Comparison of ENCODE assay signal across 1 cellular context in the genomic region with DNA sequence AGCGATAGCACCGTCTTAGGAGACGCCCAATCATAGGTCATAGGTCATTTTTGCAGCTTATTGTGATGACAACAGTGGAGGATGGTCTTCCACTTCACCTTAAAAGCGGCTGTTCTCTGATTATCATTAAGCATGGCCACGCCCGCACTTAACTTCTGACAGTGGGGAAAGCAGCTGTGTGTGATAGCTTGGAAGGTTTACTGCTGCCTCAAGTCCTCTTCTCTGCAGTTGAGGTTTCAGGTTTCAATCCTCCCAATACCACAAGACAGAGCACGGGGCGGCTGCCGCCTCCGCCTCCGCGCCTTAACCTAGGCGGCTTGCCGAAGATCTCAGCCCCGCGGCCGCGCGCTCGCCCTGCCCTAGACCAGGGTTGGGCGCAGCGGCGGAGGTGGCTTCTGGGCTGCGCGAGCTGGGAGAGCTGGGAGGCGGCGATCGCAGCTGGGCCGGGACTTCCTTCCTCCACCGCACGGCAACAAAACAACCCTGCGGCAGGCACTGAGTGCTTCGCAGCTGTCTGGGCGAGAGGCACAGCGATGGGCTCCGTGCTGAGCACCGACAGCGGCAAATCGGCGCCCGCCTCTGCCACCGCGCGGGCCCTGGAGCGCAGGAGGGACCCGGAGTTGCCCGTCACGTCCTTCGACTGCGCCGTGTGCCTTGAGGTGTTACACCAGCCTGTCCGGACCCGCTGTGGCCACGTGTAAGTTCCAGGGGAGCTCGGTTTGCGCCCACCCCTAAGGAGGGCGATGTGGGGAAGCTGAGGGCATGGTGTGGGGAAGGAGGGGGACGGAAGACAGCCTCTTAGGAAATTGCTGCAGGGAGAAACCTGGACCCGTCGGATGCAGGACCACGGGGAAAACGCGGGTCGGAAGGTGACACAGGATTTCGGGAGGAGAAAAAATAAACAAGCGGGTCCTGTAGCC.
TF ChIP-seq lines count a peak whose summit lies in the region.

RNF125 (plus strand) TSS at position 495 of the 920 bp plus-strand sequence; CDS start at position 534, 39 bp downstream.

TF ChIP-seq in HepG2, 621 proteins besides CTCF, POLR2A, EP300 and RAD21 (continued from another document and continues in another):
- TF ChIP-seq ZIK1 (CRISPR knock-in tag; IDR thresholded peaks at IDR 0.05; ENCODE audit: borderline replicate concordance, low read depth) (no peak), ZNF644 (CRISPR knock-in tag; IDR thresholded peaks at IDR 0.05; ENCODE audit: low read depth) (no peak), NFKBIZ (CRISPR knock-in tag; IDR thresholded peaks at IDR 0.05) (no peak), ZNF34 (CRISPR knock-in tag; IDR thresholded peaks at IDR 0.05; ENCODE audit: borderline replicate concordance) (no peak), AGO1 (IDR thresholded peaks at IDR 0.05; ENCODE audit: low read depth, low read length, poor library complexity, severe bottlenecking) (no peak), MYPOP (CRISPR knock-in tag; IDR thresholded peaks at IDR 0.05) (peak; percentile 75), GATAD2A (CRISPR knock-in tag; IDR thresholded peaks at IDR 0.05) (no peak; the same call in 1 of the 2 replicates), KLF12 (CRISPR knock-in tag; IDR thresholded peaks at IDR 0.05; ENCODE audit: borderline replicate concordance) (no peak), ZNF687 (CRISPR knock-in tag; IDR thresholded peaks at IDR 0.05) (peak; percentile 97), CREB1 (IDR thresholded peaks at IDR 0.05) (no peak), CREB1 (CRISPR knock-in tag; IDR thresholded peaks at IDR 0.05) (no peak), TBL1XR1 (IDR thresholded peaks at IDR 0.05; ENCODE audit: borderline replicate concordance, low read length, partially characterized antibody) (no peak), ZNF672 (CRISPR knock-in tag; IDR thresholded peaks at IDR 0.05) (no peak), ZSCAN31 (CRISPR knock-in tag; IDR thresholded peaks at IDR 0.05; ENCODE audit: low read depth) (peak; percentile 70), ZNF496 (CRISPR knock-in tag; IDR thresholded peaks at IDR 0.05; ENCODE audit: insufficient replicate concordance) (no peak), MZF1 (CRISPR knock-in tag; IDR thresholded peaks at IDR 0.05; ENCODE audit: borderline replicate concordance) (no peak), SMAD3 (CRISPR knock-in tag; IDR thresholded peaks at IDR 0.05) (no peak), ZNF30 (CRISPR knock-in tag; IDR thresholded peaks at IDR 0.05) (peak; percentile 80; the same call in 1 of the 2 replicates), ZFP36L1 (CRISPR knock-in tag; IDR thresholded peaks at IDR 0.05) (no peak), POGZ (CRISPR knock-in tag; IDR thresholded peaks at IDR 0.05) (peak; percentile 66; the same call in 1 of the 2 replicates), RORA (CRISPR knock-in tag; IDR thresholded peaks at IDR 0.05) (no peak), ASH2L (IDR thresholded peaks at IDR 0.05; ENCODE audit: insufficient read length, low read depth, low read length) (no peak), PRDM10 (CRISPR knock-in tag; IDR thresholded peaks at IDR 0.05; ENCODE audit: low read depth) (0 out of 2 replicates have a peak, but pooled peaks have one; percentile 15), RFX5 (IDR thresholded peaks at IDR 0.05; ENCODE audit: low read depth, low read length) (no peak), ZNF296 (CRISPR knock-in tag; conservative IDR thresholded peaks at IDR 0.05) (no peak), ZNF275 (CRISPR knock-in tag; IDR thresholded peaks at IDR 0.05; ENCODE audit: borderline replicate concordance) (no peak; the same call in 1 of the 2 replicates), ZNF414 (CRISPR knock-in tag; IDR thresholded peaks at IDR 0.05) (no peak), BHLHE40 (IDR thresholded peaks at IDR 0.05; ENCODE audit: low read length) (no peak), ZFP37 (CRISPR knock-in tag; IDR thresholded peaks at IDR 0.05; ENCODE audit: borderline replicate concordance) (no peak), ZNF629 (CRISPR knock-in tag; conservative IDR thresholded peaks at IDR 0.05) (no peak), CEBPB (IDR thresholded peaks at IDR 0.05; ENCODE audit: borderline replicate concordance, low read depth, low read length) (no peak), TOE1 (CRISPR knock-in tag; IDR thresholded peaks at IDR 0.05) (no peak)
- TF ChIP-seq, protein P1, sequence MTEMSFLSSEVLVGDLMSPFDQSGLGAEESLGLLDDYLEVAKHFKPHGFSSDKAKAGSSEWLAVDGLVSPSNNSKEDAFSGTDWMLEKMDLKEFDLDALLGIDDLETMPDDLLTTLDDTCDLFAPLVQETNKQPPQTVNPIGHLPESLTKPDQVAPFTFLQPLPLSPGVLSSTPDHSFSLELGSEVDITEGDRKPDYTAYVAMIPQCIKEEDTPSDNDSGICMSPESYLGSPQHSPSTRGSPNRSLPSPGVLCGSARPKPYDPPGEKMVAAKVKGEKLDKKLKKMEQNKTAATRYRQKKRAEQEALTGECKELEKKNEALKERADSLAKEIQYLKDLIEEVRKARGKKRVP (CRISPR knock-in tag; IDR thresholded peaks at IDR 0.05), result peak in 1 of 2 experiments; percentile 79; a peak in 2 of 4 replicates
- TF ChIP-seq, protein P2, sequence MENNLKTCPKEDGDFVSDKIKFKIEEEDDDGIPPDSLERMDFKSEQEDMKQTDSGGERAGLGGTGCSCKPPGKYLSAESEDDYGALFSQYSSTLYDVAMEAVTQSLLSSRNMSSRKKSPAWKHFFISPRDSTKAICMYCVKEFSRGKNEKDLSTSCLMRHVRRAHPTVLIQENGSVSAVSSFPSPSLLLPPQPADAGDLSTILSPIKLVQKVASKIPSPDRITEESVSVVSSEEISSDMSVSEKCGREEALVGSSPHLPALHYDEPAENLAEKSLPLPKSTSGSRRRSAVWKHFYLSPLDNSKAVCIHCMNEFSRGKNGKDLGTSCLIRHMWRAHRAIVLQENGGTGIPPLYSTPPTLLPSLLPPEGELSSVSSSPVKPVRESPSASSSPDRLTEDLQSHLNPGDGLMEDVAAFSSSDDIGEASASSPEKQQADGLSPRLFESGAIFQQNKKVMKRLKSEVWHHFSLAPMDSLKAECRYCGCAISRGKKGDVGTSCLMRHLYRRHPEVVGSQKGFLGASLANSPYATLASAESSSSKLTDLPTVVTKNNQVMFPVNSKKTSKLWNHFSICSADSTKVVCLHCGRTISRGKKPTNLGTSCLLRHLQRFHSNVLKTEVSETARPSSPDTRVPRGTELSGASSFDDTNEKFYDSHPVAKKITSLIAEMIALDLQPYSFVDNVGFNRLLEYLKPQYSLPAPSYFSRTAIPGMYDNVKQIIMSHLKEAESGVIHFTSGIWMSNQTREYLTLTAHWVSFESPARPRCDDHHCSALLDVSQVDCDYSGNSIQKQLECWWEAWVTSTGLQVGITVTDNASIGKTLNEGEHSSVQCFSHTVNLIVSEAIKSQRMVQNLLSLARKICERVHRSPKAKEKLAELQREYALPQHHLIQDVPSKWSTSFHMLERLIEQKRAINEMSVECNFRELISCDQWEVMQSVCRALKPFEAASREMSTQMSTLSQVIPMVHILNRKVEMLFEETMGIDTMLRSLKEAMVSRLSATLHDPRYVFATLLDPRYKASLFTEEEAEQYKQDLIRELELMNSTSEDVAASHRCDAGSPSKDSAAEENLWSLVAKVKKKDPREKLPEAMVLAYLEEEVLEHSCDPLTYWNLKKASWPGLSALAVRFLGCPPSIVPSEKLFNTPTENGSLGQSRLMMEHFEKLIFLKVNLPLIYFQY (CRISPR knock-in tag; IDR thresholded peaks at IDR 0.05; ENCODE audit: borderline replicate concordance), result no peak
- TF ChIP-seq, protein P3, sequence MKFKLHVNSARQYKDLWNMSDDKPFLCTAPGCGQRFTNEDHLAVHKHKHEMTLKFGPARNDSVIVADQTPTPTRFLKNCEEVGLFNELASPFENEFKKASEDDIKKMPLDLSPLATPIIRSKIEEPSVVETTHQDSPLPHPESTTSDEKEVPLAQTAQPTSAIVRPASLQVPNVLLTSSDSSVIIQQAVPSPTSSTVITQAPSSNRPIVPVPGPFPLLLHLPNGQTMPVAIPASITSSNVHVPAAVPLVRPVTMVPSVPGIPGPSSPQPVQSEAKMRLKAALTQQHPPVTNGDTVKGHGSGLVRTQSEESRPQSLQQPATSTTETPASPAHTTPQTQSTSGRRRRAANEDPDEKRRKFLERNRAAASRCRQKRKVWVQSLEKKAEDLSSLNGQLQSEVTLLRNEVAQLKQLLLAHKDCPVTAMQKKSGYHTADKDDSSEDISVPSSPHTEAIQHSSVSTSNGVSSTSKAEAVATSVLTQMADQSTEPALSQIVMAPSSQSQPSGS (CRISPR knock-in tag; IDR thresholded peaks at IDR 0.05), result no peak
- TF ChIP-seq, protein P4, sequence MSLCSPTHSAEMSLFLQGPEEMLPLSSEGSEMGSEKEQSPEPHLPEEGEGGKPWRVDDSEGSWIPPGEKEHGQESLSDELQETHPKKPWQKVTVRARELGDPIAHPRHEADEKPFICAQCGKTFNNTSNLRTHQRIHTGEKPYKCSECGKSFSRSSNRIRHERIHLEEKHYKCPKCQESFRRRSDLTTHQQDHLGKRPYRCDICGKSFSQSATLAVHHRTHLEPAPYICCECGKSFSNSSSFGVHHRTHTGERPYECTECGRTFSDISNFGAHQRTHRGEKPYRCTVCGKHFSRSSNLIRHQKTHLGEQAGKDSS (CRISPR knock-in tag; IDR thresholded peaks at IDR 0.05; ENCODE audit: borderline replicate concordance, low read depth), result peak; percentile 83
- TF ChIP-seq, protein P5, sequence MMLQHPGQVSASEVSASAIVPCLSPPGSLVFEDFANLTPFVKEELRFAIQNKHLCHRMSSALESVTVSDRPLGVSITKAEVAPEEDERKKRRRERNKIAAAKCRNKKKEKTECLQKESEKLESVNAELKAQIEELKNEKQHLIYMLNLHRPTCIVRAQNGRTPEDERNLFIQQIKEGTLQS (CRISPR knock-in tag; IDR thresholded peaks at IDR 0.05), result no peak
